17 cellular contexts compared by ENCODE assay signal in genomic region chr11:8032122-8032521, GRCh38. TPM values are rescaled to one million over a fixed set of nuclear protein-coding genes. Genes with fewer than 3 reads are reported as not detected.
DNase-seq lines count a peak whose midpoint lies in the region; ATAC-seq and TF ChIP-seq lines count a peak whose summit lies in the region.
"Had no signal": no experiment of that assay in that cellular context is flagged by ENCODE, and none has a peak within 500 bp of the region (broad histone marks: within the 10 kb centered on the region; RNA-seq: fewer than 3 reads in every experiment).

No MANE protein-coding gene starts in this region.

- H3K9me1 ChIP-seq in IMR-90 (ENCODE audit: insufficient read depth, low read length): no peaks in the 10 kb centered on the region

- H3K23ac ChIP-seq in IMR-90 (ENCODE audit: low read depth, low read length): no peak overlapping the region

- no peak overlapping the region for H3K18ac ChIP-seq in IMR-90 (ENCODE audit: low read depth, low read length)

- H4K91ac ChIP-seq in IMR-90 (ENCODE audit: insufficient read depth, low read depth, low read length): no peak overlapping the region

- H3K9me3 Mint-ChIP-seq in natural killer cell treated with Interleukin-12 subunit alpha and Interleukin-12 subunit beta and Interleukin-15 and Interleukin-18, amount 100 ng/mL, for 72 hours: no peaks in the 10 kb centered on the region
- H3K9me3 Mint-ChIP-seq: CD4-positive, alpha-beta T cell; IgD-negative memory B cell had no signal

- H3K56ac ChIP-seq in IMR-90 (ENCODE audit: extremely low read depth, insufficient read depth, low read length): no peak overlapping the region

- POLR2A ChIA-PET in IMR-90 (lab: Charles Lee; ENCODE audit: unreplicated experiment): no interaction called here

- H2BK20ac ChIP-seq in IMR-90 (ENCODE audit: low read depth, low read length): no peak overlapping the region

- no peak overlapping the region for H2BK5ac ChIP-seq in IMR-90 (ENCODE audit: low read depth, low read length, poor library complexity, severe bottlenecking)

- no peaks in the 10 kb centered on the region; the same call in 1 of the 2 replicates for H3K27me3 ChIP-seq in IMR-90 (ENCODE audit: control insufficient read depth, insufficient read depth, low read length)
- H3K27me3 ChIP-seq in spleen (replicated peaks in 1 of 7): peaks cover 0 to 45% (median 15%) of the 10 kb centered on the region in 7 donors
- H3K27me3 ChIP-seq: BLaER1 had no signal

- H3K9ac ChIP-seq in IMR-90 (ENCODE audit: low read depth, low read length): no peak overlapping the region
- H3K9ac ChIP-seq: BLaER1, KMS-11 had no signal

- H2AFZ ChIP-seq in IMR-90 (replicated peaks; ENCODE audit: low read length, poor library complexity): no peak overlapping the region

- no peak overlapping the region for H3K14ac ChIP-seq in IMR-90 (replicated peaks; ENCODE audit: low read depth, low read length)

- dilution Hi-C loops in IMR-90 (cut with HindIII; ENCODE audit: low sequenced_read_pairs, unreplicated experiment): no loop called here

- peak; percentile 32 for DNase-seq in activated CD8-positive, alpha-beta memory T cell treated with anti-CD3 and anti-CD28 coated beads for 24 hours
- no peak for DNase-seq in activated CD8-positive, alpha-beta memory T cell treated with anti-CD3 and anti-CD28 coated beads, Interleukin-2, amount 50 U/mL, for 48 hours
- DNase-seq in IMR-90 (no peak), ecto neural progenitor cell (ENCODE audit: low spot score) (peak; percentile 36), spleen (peak; percentile 58), SHP77 (lab: John Stamatoyannopoulos, UW) (no peak)
- no peak for DNase-seq in natural killer cell treated with Interleukin-12 subunit alpha and Interleukin-12 subunit beta and Interleukin-15 and Interleukin-18, amount 100 ng/mL, for 72 hours (ENCODE audit: low spot score)
- DNase-seq: CD4-positive, alpha-beta T cell; MM.1S; NCI-H2029; NCI-H446; NCI-H524 treated with DMSO at 0.1 percent for 48 hours; NCI-H774; Right ventricle myocardium superior had no signal

- H3K79me1 ChIP-seq in IMR-90 (ENCODE audit: low read depth in 1 of 2, low read length in 2 of 2): no peaks in the 10 kb centered on the region

- H4K20me1 ChIP-seq in IMR-90 (ENCODE audit: insufficient read depth, low read length): no peaks in the 10 kb centered on the region
- H4K20me1 ChIP-seq: BLaER1 had no signal

- in situ Hi-C loops in IMR-90 (cut with MboI; ENCODE audit: low sequenced_read_pairs): loop anchor here (10.0 kb wide), 1 partner anchor 63 kb away; no protein-coding TSS in a partner anchor

- TF ChIP-seq POLR2A in IMR-90 (IDR thresholded peaks at IDR 0.05; ENCODE audit: low read depth, low read length) (no peak), spleen (IDR thresholded peaks at IDR 0.05) (no peak)

- CTCF ChIA-PET in IMR-90 (lab: Yijun Ruan, JAX): interaction anchor here (1.9 kb wide), 1 partner anchor 26 kb away, joined by 10 read pairs; no protein-coding TSS in a partner anchor

- H3K4me3 ChIP-seq in IMR-90 (ENCODE audit: insufficient read depth, low read depth, low read length) (no peak overlapping the region), spleen (no peak overlapping the region)
- H3K4me3 ChIP-seq: BLaER1 had no signal

- H3K4me2 ChIP-seq in IMR-90 (ENCODE audit: low read depth, low read length): no peak overlapping the region
- H3K4me2 ChIP-seq: KMS-11 had no signal

- H3K9me3 ChIP-seq in IMR-90 (ENCODE audit: control insufficient read depth, insufficient read depth, low read length): no peaks in the 10 kb centered on the region
- H3K9me3 ChIP-seq in spleen: no peaks in the 10 kb centered on the region
- H3K9me3 ChIP-seq: BLaER1 had no signal

- no peak overlapping the region for H2BK15ac ChIP-seq in IMR-90 (ENCODE audit: low read depth, low read length)

- H3K4me1 ChIP-seq in IMR-90 (ENCODE audit: control insufficient read depth, insufficient read depth, low read length) (0 out of 2 replicates have a peak, but pooled peaks cover 1% of the 10 kb centered on the region), spleen (peaks cover 4 to 9% (median 8%) of the 10 kb centered on the region in 6 donors)

- TF ChIP-seq CTCF in IMR-90 (conservative IDR thresholded peaks at IDR 0.05; ENCODE audit: low read depth, low read length) (no peak), spleen (IDR thresholded peaks at IDR 0.05 in 8 of 11, conservative IDR thresholded peaks at IDR 0.05 in 3 of 11) (no peak)

- no peak overlapping the region; the same call in 1 of the 2 replicates for H3K4ac ChIP-seq in IMR-90 (ENCODE audit: low read depth, low read length)

- WGBS in IMR-90 (ENCODE audit: extremely low coverage in 2 of 2, insufficient read length in 1 of 2), 2 experiments: 100% methylated on average over 3 of the region's 10 CpGs; no CpG with 5 or more reads in 1 of the 2 experiments
- 79 to 93% (median 89%) methylated on average over 10 of the region's 10 CpGs for WGBS in spleen, 5 donors

- no peak for TF ChIP-seq RAD21 in IMR-90 (IDR thresholded peaks at IDR 0.05; ENCODE audit: low read length)

- H2AK9ac ChIP-seq in IMR-90 (replicated peaks; ENCODE audit: low read depth, low read length, poor library complexity): no peak overlapping the region

- ATAC-seq in IMR-90 (ENCODE audit: low read depth): no peak
- no peak for ATAC-seq in natural killer cell treated with Interleukin-12 subunit alpha and Interleukin-12 subunit beta and Interleukin-15 and Interleukin-18, amount 100 ng/mL, for 72 hours

- H4K8ac ChIP-seq in IMR-90 (ENCODE audit: low read depth in 2 of 2, low read length in 2 of 2): no peak overlapping the region

- H3K27ac ChIP-seq in IMR-90 (ENCODE audit: insufficient read depth, low read length): no peak overlapping the region
- no peak overlapping the region for H3K27ac ChIP-seq in spleen
- H3K27ac ChIP-seq: BLaER1, KMS-11 had no signal

- H3K27me3 Mint-ChIP-seq in natural killer cell treated with Interleukin-12 subunit alpha and Interleukin-12 subunit beta and Interleukin-15 and Interleukin-18, amount 100 ng/mL, for 72 hours: peaks cover 21 to 24% of the 10 kb centered on the region in 2 donors

- no TSS peak for BruUV-seq in IMR-90 (replicated peaks; lab: Mats Ljungman, UMichigan)

- H3K36me3 ChIP-seq in IMR-90 (ENCODE audit: control insufficient read depth, insufficient read depth, low read length) (no peaks in the 10 kb centered on the region), spleen (no peaks in the 10 kb centered on the region)
- H3K36me3 ChIP-seq: BLaER1 had no signal

- H2BK120ac ChIP-seq in IMR-90 (ENCODE audit: low read depth, low read length): no peak overlapping the region

- no peak overlapping the region for H3K27ac Mint-ChIP-seq in natural killer cell treated with Interleukin-12 subunit alpha and Interleukin-12 subunit beta and Interleukin-15 and Interleukin-18, amount 100 ng/mL, for 72 hours
- H3K27ac Mint-ChIP-seq: CD4-positive, alpha-beta T cell had no signal

- peak overlapping the region; percentile 24; the same call in 1 of the 2 replicates for H2AK5ac ChIP-seq in IMR-90 (ENCODE audit: low read depth, low read length)

- no peak overlapping the region for H4K5ac ChIP-seq in IMR-90 (ENCODE audit: low read depth, low read length)

- no peak overlapping the region for H3K4me3 Mint-ChIP-seq in natural killer cell treated with Interleukin-12 subunit alpha and Interleukin-12 subunit beta and Interleukin-15 and Interleukin-18, amount 100 ng/mL, for 72 hours
- H3K4me3 Mint-ChIP-seq: CD4-positive, alpha-beta T cell; IgD-negative memory B cell had no signal

- no peaks in the 10 kb centered on the region for H3K36me3 Mint-ChIP-seq in natural killer cell treated with Interleukin-12 subunit alpha and Interleukin-12 subunit beta and Interleukin-15 and Interleukin-18, amount 100 ng/mL, for 72 hours
- H3K36me3 Mint-ChIP-seq: IgD-negative memory B cell had no signal

- intact Hi-C loops in IMR-90 (cut with micrococcal nuclease): no loop called here
- intact Hi-C loops in spleen (cut with DNase I; ENCODE audit: low total_unique reads): loop anchor here (10.0 kb wide), 1 partner anchor 63 kb away; no protein-coding TSS in a partner anchor

- H3K4me1 Mint-ChIP-seq in natural killer cell treated with Interleukin-12 subunit alpha and Interleukin-12 subunit beta and Interleukin-15 and Interleukin-18, amount 100 ng/mL, for 72 hours (ENCODE audit: low read depth in 2 of 2): peaks cover 5 to 9% of the 10 kb centered on the region in 2 donors

TF ChIP-seq in IMR-90, 13 proteins besides CTCF, POLR2A, EP300 and RAD21 (continues in another document):
- TF ChIP-seq MAFK (IDR thresholded peaks at IDR 0.05; ENCODE audit: low read depth, low read length): no peak
- TF ChIP-seq RCOR1 (IDR thresholded peaks at IDR 0.05; ENCODE audit: insufficient replicate concordance, low read length): no peak
- TF ChIP-seq BHLHE40 (IDR thresholded peaks at IDR 0.05; ENCODE audit: low read depth, low read length): no peak
- no peak for TF ChIP-seq MXI1 (IDR thresholded peaks at IDR 0.05; ENCODE audit: borderline replicate concordance, low read depth, low read length)
- no peak for TF ChIP-seq CEBPB (IDR thresholded peaks at IDR 0.05; ENCODE audit: low read depth, low read length)
- TF ChIP-seq USF2 (IDR thresholded peaks at IDR 0.05; ENCODE audit: low read depth, low read length): no peak
- TF ChIP-seq FOS (IDR thresholded peaks at IDR 0.05; ENCODE audit: low read depth, low read length): no peak
- no peak for TF ChIP-seq CHD1 (IDR thresholded peaks at IDR 0.05; ENCODE audit: low read depth, low read length)

RNA-seq across cellular contexts. Expression of gene EIF3F, which starts 45.0 kb away (rescaled TPM):
- total RNA-seq in IMR-90 (2012; rRNA removed) (279 and 308 TPM in 2 replicates), spleen (100 to 1,000 TPM; 189 to 351 (median 204) TPM)
- polyA plus RNA-seq in IMR-90 (2012; rRNA removed) (271 and 306 TPM in 2 replicates), spleen (100 to 1,000 TPM; 343 to 437 (median 350) TPM)
- polyA plus RNA-seq in IMR-90 (2012; cell fraction: cytosol; rRNA removed): 585 and 1,119 TPM in 2 replicates
- 500 and 1,302 TPM in 2 replicates for polyA plus RNA-seq in IMR-90 (2012; cell fraction: nucleus; rRNA removed; ENCODE audit: low replicate concordance)
- 100 to 1,000 TPM; 186 to 208 TPM for total RNA-seq in natural killer cell treated with Interleukin-12 subunit alpha and Interleukin-12 subunit beta and Interleukin-15 and Interleukin-18, amount 100 ng/mL, for 72 hours

RNA-seq across cellular contexts. Expression of gene TUB, which starts 48.9 kb away (rescaled TPM):
- total RNA-seq in IMR-90 (2012; rRNA removed) (10.8 and 12.9 TPM in 2 replicates), spleen (1 to 10 TPM; 1.4 to 3.2 (median 2.1) TPM)
- polyA plus RNA-seq in IMR-90 (2012; rRNA removed) (11.5 and 11.8 TPM in 2 replicates), spleen (under 1 TPM; 0.17 to 0.42 (median 0.21) TPM)
- 4.6 and 7.4 TPM in 2 replicates for polyA plus RNA-seq in IMR-90 (2012; cell fraction: cytosol; rRNA removed)
- polyA plus RNA-seq in IMR-90 (2012; cell fraction: nucleus; rRNA removed; ENCODE audit: low replicate concordance): 20.6 and 35.3 TPM in 2 replicates
- not detected for total RNA-seq in natural killer cell treated with Interleukin-12 subunit alpha and Interleukin-12 subunit beta and Interleukin-15 and Interleukin-18, amount 100 ng/mL, for 72 hours
- polyA plus RNA-seq: IgD-negative memory B cell had no signal

Comparison
In these comparisons a context has a peak if more than half of its experiments do, and no peak if none do; other contexts are left out.
1. DNase-seq: peak in activated CD8-positive, alpha-beta memory T cell treated with anti-CD3 and anti-CD28 coated beads for 24 hours (single experiment), ecto neural progenitor cell (single experiment) and spleen (single experiment); none in activated CD8-positive, alpha-beta memory T cell treated with anti-CD3 and anti-CD28 coated beads, Interleukin-2, amount 50 U/mL, for 48 hours (single experiment), IMR-90 (single experiment), natural killer cell treated with Interleukin-12 subunit alpha and Interleukin-12 subunit beta and Interleukin-15 and Interleukin-18, amount 100 ng/mL, for 72 hours (single experiment) and SHP77 (0 of 2).